Comparison of ENCODE assay signal across 25 cellular contexts in the genomic region with DNA sequence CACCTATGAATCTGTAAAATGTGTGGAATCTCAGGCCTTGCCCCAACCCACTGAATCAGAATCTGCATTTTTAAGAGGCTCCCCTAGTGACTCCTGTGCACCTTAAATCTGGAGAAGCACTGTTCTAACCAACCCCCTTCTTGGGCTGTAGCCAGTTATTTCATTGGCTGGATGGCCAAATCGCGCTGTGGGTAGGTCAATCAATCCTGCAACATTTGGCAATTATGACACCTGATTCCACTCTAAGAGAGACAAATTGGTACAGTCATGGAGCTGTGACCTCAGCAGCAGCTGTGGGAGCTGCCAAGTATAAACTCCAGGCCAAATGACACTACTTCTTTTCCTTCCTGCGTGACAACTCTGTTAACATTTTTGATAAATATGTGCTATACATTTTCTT.
DNase-seq lines count a peak whose midpoint lies in the region; ATAC-seq, FAIRE-seq and TF ChIP-seq lines count a peak whose summit lies in the region.
"Had no signal": no experiment of that assay in that cellular context is flagged by ENCODE, and none has a peak within 500 bp of the region (broad histone marks: within the 10 kb centered on the region; RNA-seq: fewer than 3 reads in every experiment).

No MANE protein-coding gene starts in this region.

- H2AK5ac ChIP-seq in mesendoderm (ENCODE audit: low read length) = no peak overlapping the region

- no peak overlapping the region for H4K5ac ChIP-seq in mesendoderm (ENCODE audit: low read length)

- no peak overlapping the region for H3K23ac ChIP-seq in mesendoderm (ENCODE audit: low read length)

- H3K36me3 ChIP-seq in adipocyte (ENCODE audit: control insufficient read depth, insufficient read depth, low read length, severe bottlenecking) (no peaks in the 10 kb centered on the region), mesendoderm (ENCODE audit: control insufficient read depth, insufficient read depth, low read length) (no peaks in the 10 kb centered on the region)
- H3K36me3 ChIP-seq: BLaER1 treated with 17β-estradiol and CSF1 and Interleukin-3, amounts not matched to agents 10 nM and 100 nM; esophagus squamous epithelium; heart left ventricle; thoracic aorta had no signal

- H3K9me3 ChIP-seq in adipocyte (ENCODE audit: control insufficient read depth, low read length) = no peaks in the 10 kb centered on the region
- H3K9me3 ChIP-seq: BLaER1 treated with 17β-estradiol and CSF1 and Interleukin-3, amounts not matched to agents 10 nM and 100 nM; esophagus squamous epithelium; heart left ventricle; thoracic aorta had no signal

- H3K9ac ChIP-seq in adipocyte (ENCODE audit: low read length) = no peak overlapping the region
- no peak overlapping the region for H3K9ac ChIP-seq in mesendoderm (ENCODE audit: low read length)
- H3K9ac ChIP-seq: BLaER1 treated with 17β-estradiol and CSF1 and Interleukin-3, amounts not matched to agents 10 nM and 100 nM had no signal

- H3K79me2 ChIP-seq in mesendoderm (ENCODE audit: control insufficient read depth, insufficient read depth, low read length) = no peaks in the 10 kb centered on the region

- POLR2A ChIA-PET in HEK293T (lab: Yijun Ruan, JAX) = no interaction called here

- no peak overlapping the region for H2BK120ac ChIP-seq in mesendoderm (ENCODE audit: low read depth, low read length)

- ATAC-seq in HG03135 (IDR thresholded peaks at IDR 0.05; ENCODE audit: unreplicated experiment) = no peak
- ATAC-seq: heart left ventricle had no signal

- WGBS in mesendoderm (ENCODE audit: extremely low coverage, insufficient coverage, low lambda C conversion rate) = no CpG with 5 or more reads among the region's 3 CpGs

- no peak overlapping the region for H2BK5ac ChIP-seq in mesendoderm (ENCODE audit: low read length)

- no peak overlapping the region for H3K27ac ChIP-seq in mesendoderm (ENCODE audit: low read depth, low read length)
- H3K27ac ChIP-seq: BLaER1 treated with 17β-estradiol and CSF1 and Interleukin-3, amounts not matched to agents 10 nM and 100 nM; esophagus squamous epithelium; heart left ventricle; thoracic aorta had no signal

- no peak overlapping the region for H2BK15ac ChIP-seq in mesendoderm (replicated peaks; ENCODE audit: low read depth)

- peaks cover 20% of the 10 kb centered on the region for H3K4me1 ChIP-seq in adipocyte (ENCODE audit: control insufficient read depth, insufficient read depth, low read length)
- H3K4me1 ChIP-seq in mesendoderm (ENCODE audit: control insufficient read depth, low read depth, low read length) = no peaks in the 10 kb centered on the region
- H3K4me1 ChIP-seq: heart left ventricle had no signal

- no peaks in the 10 kb centered on the region for H3K79me1 ChIP-seq in mesendoderm (ENCODE audit: low read length)

- FAIRE-seq in HTR-8/SVneo (lab: Jason Lieb, UNC) = peak; percentile 49
- FAIRE-seq: D721Med, RCC 7860 had no signal

- CTCF ChIA-PET in HEK293T (lab: Yijun Ruan, JAX) = no interaction called here

- no peak overlapping the region for H3K4me2 ChIP-seq in mesendoderm (ENCODE audit: low read length)

- H3K4ac ChIP-seq in mesendoderm (ENCODE audit: low read depth, low read length) = no peak overlapping the region

- H3K56ac ChIP-seq in mesendoderm (ENCODE audit: low read length) = no peak overlapping the region

- DNase-seq in EL (peak; percentile 8), HTR-8/SVneo (ENCODE audit: insufficient read length, low spot score) (peak; percentile 41), adipocyte (ENCODE audit: low read depth) (peak; percentile 5), mesendoderm (peak; percentile 50), HEK293T (ENCODE audit: extremely low spot score) (no peak), NCI-H2107 treated with DMSO at 0.1 percent for 48 hours (lab: John Stamatoyannopoulos, UW; ENCODE audit: unreplicated experiment) (no peak)
- DNase-seq: activated CD4-positive, alpha-beta T cell treated with anti-CD3 and anti-CD28 coated beads, Interleukin-2, amount 10 ng/mL, durations not matched to agents 24 days and 14 days; activated CD8-positive, alpha-beta memory T cell treated with anti-CD3 and anti-CD28 coated beads, Interleukin-2, amount 50 U/mL, for 4 hours; activated effector memory CD4-positive, alpha-beta T cell treated with anti-CD3 and anti-CD28 coated beads, Interleukin-2, amount 50 U/mL, for 16 hours; amniotic stem cell; cerebellar nuclear complex; effector memory CD4-positive, alpha-beta T cell; esophagus squamous epithelium; heart left ventricle; mammary epithelial cell; MM.1S; NCI-H2107; nephron progenitor cell; stimulated activated CD4-positive, alpha-beta T cell treated with anti-CD3 and anti-CD28 coated beads, Interleukin-12 subunit alpha, Interleukin-12 subunit beta, amount 100 ng/mL, for 4 hours; SW 1271 had no signal

- H3K27me3 ChIP-seq in adipocyte (replicated peaks; ENCODE audit: control insufficient read depth, insufficient read depth, low read length) = no peaks in the 10 kb centered on the region
- H3K27me3 ChIP-seq in mesendoderm (ENCODE audit: insufficient read depth, low read length, poor library complexity) = no peaks in the 10 kb centered on the region
- H3K27me3 ChIP-seq: BLaER1 treated with 17β-estradiol and CSF1 and Interleukin-3, amounts not matched to agents 10 nM and 100 nM had no signal

- no peak overlapping the region for H4K8ac ChIP-seq in mesendoderm (ENCODE audit: low read depth, low read length)

- no peak overlapping the region for H3K18ac ChIP-seq in mesendoderm (ENCODE audit: low read length)

- no peak overlapping the region for H3K4me3 ChIP-seq in adipocyte (ENCODE audit: low read length)
- no peak overlapping the region for H3K4me3 ChIP-seq in mesendoderm (ENCODE audit: low read length)
- H3K4me3 ChIP-seq: BLaER1 treated with 17β-estradiol and CSF1 and Interleukin-3, amounts not matched to agents 10 nM and 100 nM; esophagus squamous epithelium; heart left ventricle; thoracic aorta had no signal

TF ChIP-seq in HEK293T, 16 proteins besides CTCF, POLR2A, EP300 and RAD21:
- no peak for TF ChIP-seq SP1 (IDR thresholded peaks at IDR 0.05)

Comparison
In these comparisons a context has a peak if more than half of its experiments do, and no peak if none do; other contexts are left out.
1. DNase-seq: peak in EL (single experiment), HTR-8/SVneo (single experiment), adipocyte (single experiment) and mesendoderm (single experiment); none in HEK293T (single experiment) and NCI-H2107 treated with DMSO at 0.1 percent for 48 hours (single experiment).